Comparison of ENCODE assay signal across 8 cellular contexts in genomic region chr17:28041844-28042656, GRCh38. TPM values are rescaled to one million over a fixed set of nuclear protein-coding genes. Genes with fewer than 3 reads are reported as not detected.
DNase-seq lines count a peak whose midpoint lies in the region; TF ChIP-seq lines count a peak whose summit lies in the region.

No MANE protein-coding gene starts in this region.

- no peaks in the 10 kb centered on the region for H3K9me3 ChIP-seq in KOPT-K1 (ENCODE audit: insufficient read depth, low read length, poor library complexity, severe bottlenecking)
- no peaks in the 10 kb centered on the region for H3K9me3 ChIP-seq in mononuclear cell (ENCODE audit: low read depth, low read length)

- peaks cover 34% of the 10 kb centered on the region for H3K4me1 ChIP-seq in mononuclear cell (ENCODE audit: insufficient read depth, low read length)

- peak overlapping the region; percentile 94 for H3K4me3 ChIP-seq in coronary artery
- H3K4me3 ChIP-seq in mononuclear cell (ENCODE audit: low read length) = peak overlapping the region; percentile 63

- H3K27me3 ChIP-seq in mononuclear cell (ENCODE audit: insufficient read depth, low read length) = no peaks in the 10 kb centered on the region

- no peaks in the 10 kb centered on the region; the same call in 1 of the 2 replicates for H3K36me3 ChIP-seq in KOPT-K1 (ENCODE audit: insufficient read depth, low read length)

- TF ChIP-seq CTCF in coronary artery (IDR thresholded peaks at IDR 0.05) = no peak

- peak in 2 of 3 donors; percentile 3 to 20 for DNase-seq in stimulated activated CD4-positive, alpha-beta T cell treated with anti-CD3 and anti-CD28 coated beads, Interleukin-12 subunit alpha, Interleukin-12 subunit beta, amount 100 ng/mL, for 48 hours (ENCODE audit: low read depth in 2 of 3, low spot score in 1 of 3)
- no peak for DNase-seq in stimulated activated CD4-positive, alpha-beta T cell treated with anti-CD3 and anti-CD28 coated beads, Interleukin-4, amount 100 ng/mL, for 4 hours
- DNase-seq in coronary artery (ENCODE audit: low spot score) (no peak), NOMO-1 treated with dmso at 0.1 percent for 144 hours (lab: John Stamatoyannopoulos, UW; ENCODE audit: unreplicated experiment) (no peak), NCI-H1436 treated with DMSO at 0.1 percent for 48 hours (lab: John Stamatoyannopoulos, UW) (no peak), NCI-H146 treated with DMSO at 0.1 percent for 48 hours (lab: John Stamatoyannopoulos, UW; ENCODE audit: unreplicated experiment) (no peak)

- H3K27ac ChIP-seq in KOPT-K1 (ENCODE audit: low read depth, low read length, poor library complexity, severe bottlenecking) (peak overlapping the region; percentile 66), coronary artery (peak overlapping the region; percentile 75 to 95)

RNA-seq across cellular contexts. Expression of gene NLK, which starts 0.4 kb away (rescaled TPM):
- total RNA-seq in mononuclear cell = 17.1 TPM

Comparison
In these comparisons a context has a peak if more than half of its experiments do, and no peak if none do; other contexts are left out.
1. DNase-seq: peak in stimulated activated CD4-positive, alpha-beta T cell treated with anti-CD3 and anti-CD28 coated beads, Interleukin-12 subunit alpha, Interleukin-12 subunit beta, amount 100 ng/mL, for 48 hours (2 of 3); none in stimulated activated CD4-positive, alpha-beta T cell treated with anti-CD3 and anti-CD28 coated beads, Interleukin-4, amount 100 ng/mL, for 4 hours (0 of 2), coronary artery (single experiment), NOMO-1 treated with dmso at 0.1 percent for 144 hours (single experiment), NCI-H1436 treated with DMSO at 0.1 percent for 48 hours (single experiment) and NCI-H146 treated with DMSO at 0.1 percent for 48 hours (single experiment).